ENCODE assay signal across 8 cellular contexts in genomic region chr19:43618921-43619261, GRCh38. TPM values are rescaled to one million over a fixed set of nuclear protein-coding genes. Genes with fewer than 3 reads are reported as not detected.
DNase-seq lines count a peak whose midpoint lies in the region; ATAC-seq and TF ChIP-seq lines count a peak whose summit lies in the region.

No MANE protein-coding gene starts in this region.

- no peaks in the 10 kb centered on the region for H3K9me3 Mint-ChIP-seq in activated T-helper 17 cell treated with anti-CD3 and anti-CD28 coated beads, Interleukin-2, amount 50 U/mL, for 72 hours
- no peaks in the 10 kb centered on the region for H3K9me3 Mint-ChIP-seq in progenitor cell of endocrine pancreas (ENCODE audit: low read depth)

- no peaks in the 10 kb centered on the region for H3K27me3 Mint-ChIP-seq in activated T-helper 17 cell treated with anti-CD3 and anti-CD28 coated beads, Interleukin-2, amount 50 U/mL, for 72 hours
- H3K27me3 Mint-ChIP-seq in progenitor cell of endocrine pancreas, result no peaks in the 10 kb centered on the region

- peak; percentile 11 for DNase-seq in ACHN
- peak; percentile 61 to 76 for DNase-seq in NCI-H524 (lab: John Stamatoyannopoulos, UW)
- DNase-seq in glomerular visceral epithelial cell (ENCODE audit: extremely low spot score), result peak; percentile 37
- DNase-seq in progenitor cell of endocrine pancreas (ENCODE audit: low spot score, unreplicated experiment), result no peak
- no peak for DNase-seq in NCI-H2081 treated with DMSO at 0.1 percent for 48 hours (lab: John Stamatoyannopoulos, UW)

- peak; percentile 6 for ATAC-seq in GM18519 (IDR thresholded peaks at IDR 0.05; ENCODE audit: low FRiP score, unreplicated experiment)
- ATAC-seq in HG03095 (IDR thresholded peaks at IDR 0.05; ENCODE audit: unreplicated experiment), result peak; percentile 19
- ATAC-seq in activated T-helper 17 cell treated with anti-CD3 and anti-CD28 coated beads, Interleukin-2, amount 50 U/mL, for 72 hours (replicated peaks), result peak; percentile 35

- no peak for TF ChIP-seq CTCF in progenitor cell of endocrine pancreas (IDR thresholded peaks at IDR 0.05; ENCODE audit: unreplicated experiment)

- in situ Hi-C loops in ACHN (cut with HindIII; ENCODE audit: low pct_ligation_motif_present, low pct_unique_long_range_greater_than_20kb, low sequenced_read_pairs), result no loop called here

- H3K36me3 Mint-ChIP-seq in activated T-helper 17 cell treated with anti-CD3 and anti-CD28 coated beads, Interleukin-2, amount 50 U/mL, for 72 hours (ENCODE audit: low read depth), result peaks cover 7% of the 10 kb centered on the region
- H3K36me3 Mint-ChIP-seq in progenitor cell of endocrine pancreas (ENCODE audit: insufficient read depth), result peaks cover 9% of the 10 kb centered on the region

- peak overlapping the region; percentile 97 for H3K27ac Mint-ChIP-seq in activated T-helper 17 cell treated with anti-CD3 and anti-CD28 coated beads, Interleukin-2, amount 50 U/mL, for 72 hours
- peak overlapping the region; percentile 100 for H3K27ac Mint-ChIP-seq in progenitor cell of endocrine pancreas

- peak overlapping the region; percentile 95 for H3K4me3 Mint-ChIP-seq in activated T-helper 17 cell treated with anti-CD3 and anti-CD28 coated beads, Interleukin-2, amount 50 U/mL, for 72 hours
- peak overlapping the region; percentile 92 for H3K4me3 Mint-ChIP-seq in progenitor cell of endocrine pancreas (ENCODE audit: low read depth)

- H3K4me1 Mint-ChIP-seq in activated T-helper 17 cell treated with anti-CD3 and anti-CD28 coated beads, Interleukin-2, amount 50 U/mL, for 72 hours, result peaks cover 2% of the 10 kb centered on the region
- peaks cover 10% of the 10 kb centered on the region for H3K4me1 Mint-ChIP-seq in progenitor cell of endocrine pancreas (ENCODE audit: low read depth)

RNA-seq across cellular contexts. Expression of gene ZNF428, which starts 0.5 kb away (rescaled TPM):
- 10 to 100 TPM; 12.9 to 27.6 TPM for total RNA-seq in activated T-helper 17 cell treated with anti-CD3 and anti-CD28 coated beads, Interleukin-2, amount 50 U/mL, for 72 hours
- 87.5 and 88.9 TPM in 2 replicates for total RNA-seq in progenitor cell of endocrine pancreas

RNA-seq across cellular contexts. Expression of gene SRRM5, which starts 7.0 kb away (rescaled TPM):
- 1 to 10 TPM in 1 of 2 donors, under 1 TPM in 1; 0.74 to 1.4 TPM for total RNA-seq in activated T-helper 17 cell treated with anti-CD3 and anti-CD28 coated beads, Interleukin-2, amount 50 U/mL, for 72 hours
- total RNA-seq in progenitor cell of endocrine pancreas, result 0.64 and 0.79 TPM in 2 replicates

RNA-seq across cellular contexts. Expression of gene CADM4, which starts 20.8 kb away (rescaled TPM):
- total RNA-seq in activated T-helper 17 cell treated with anti-CD3 and anti-CD28 coated beads, Interleukin-2, amount 50 U/mL, for 72 hours, result under 1 TPM; 0.22 to 0.61 TPM
- total RNA-seq in progenitor cell of endocrine pancreas, result 60.9 and 71.6 TPM in 2 replicates

RNA-seq across cellular contexts. Expression of gene ZNF576, which starts 22.5 kb away (rescaled TPM):
- 10 to 100 TPM; 17.8 to 23.3 TPM for total RNA-seq in activated T-helper 17 cell treated with anti-CD3 and anti-CD28 coated beads, Interleukin-2, amount 50 U/mL, for 72 hours
- total RNA-seq in progenitor cell of endocrine pancreas, result 15.4 and 15.5 TPM in 2 replicates

RNA-seq across cellular contexts. Expression of gene IRGQ, which starts 23.0 kb away (rescaled TPM):
- total RNA-seq in activated T-helper 17 cell treated with anti-CD3 and anti-CD28 coated beads, Interleukin-2, amount 50 U/mL, for 72 hours, result 10 to 100 TPM; 18.3 to 22.1 TPM
- total RNA-seq in progenitor cell of endocrine pancreas, result 57.6 and 63.6 TPM in 2 replicates

Comparison
In these comparisons a context has a peak if more than half of its experiments do, and no peak if none do; other contexts are left out.
1. DNase-seq: peak in ACHN (single experiment), NCI-H524 (2 of 2) and glomerular visceral epithelial cell (single experiment); none in progenitor cell of endocrine pancreas (single experiment) and NCI-H2081 treated with DMSO at 0.1 percent for 48 hours (single experiment).
2. RNA of gene CADM4, which starts 20.8 kb away (total RNA-seq): 60.9 to 71.6 TPM in progenitor cell of endocrine pancreas; 0.22 to 0.61 TPM in activated T-helper 17 cell treated with anti-CD3 and anti-CD28 coated beads, Interleukin-2, amount 50 U/mL, for 72 hours; every median in the first group is over 10 times any median in the second.
3. Peak in every context shown above with its lines, with median percentiles within 50 percentile points of each other: ATAC-seq.